Comparison of ENCODE assay signal across 24 cellular contexts in genomic region chr9:8473226-8473625, GRCh38.
"Had no signal": no experiment of that assay in that cellular context is flagged by ENCODE, and none has a peak within 500 bp of the region (broad histone marks: within the 10 kb centered on the region; RNA-seq: fewer than 3 reads in every experiment).

No MANE protein-coding gene starts in this region.

- ATAC-seq: naive thymus-derived CD8-positive, alpha-beta T cell; natural killer cell treated with Interleukin-12 subunit alpha and Interleukin-12 subunit beta and Interleukin-15 and Interleukin-18, amount 100 ng/mL, for 72 hours; pancreas; right lobe of liver; stimulated activated effector memory CD8-positive, alpha-beta T cell treated with anti-CD3 and anti-CD28 coated beads, Interleukin-12 subunit alpha, Interleukin-12 subunit beta, amount 100 ng/mL, for 72 hours; stimulated activated naive B cell treated with anti-CD40 and anti-IgM and Interleukin-4, amounts not matched to agents 10 μg/mL and 1 μg/mL and 100 μg/mL, for 72 hours had no signal

- H3K4me3 ChIP-seq: pancreas, prostate gland, right atrium auricular region, right lobe of liver, sigmoid colon, stomach, thoracic aorta, thyroid gland, tibial nerve, upper lobe of left lung, vagina had no signal

- H3K4me1 ChIP-seq: pancreas, prostate gland, right atrium auricular region, right lobe of liver, sigmoid colon, thyroid gland, tibial nerve, upper lobe of left lung, vagina had no signal

- H3K27me3 ChIP-seq: neutrophil, pancreas, right atrium auricular region, right lobe of liver, sigmoid colon, stomach, thyroid gland, tibial nerve, upper lobe of left lung, vagina had no signal

- DNase-seq: naive thymus-derived CD8-positive, alpha-beta T cell; nephron progenitor cell; pancreas; right lobe of liver; sigmoid colon; small intestine; stimulated activated CD4-positive, alpha-beta T cell treated with anti-CD3 and anti-CD28 coated beads, Interleukin-15, amount 100 ng/mL, for 24 hours; stimulated activated CD4-positive, alpha-beta T cell treated with anti-CD3 and anti-CD28 coated beads, Interleukin-2, amount 100 ng/mL, for 24 hours; stimulated activated CD4-positive, alpha-beta T cell treated with anti-CD3 and anti-CD28 coated beads, Interleukin-2, amount 100 ng/mL, for 48 hours; stimulated activated CD4-positive, alpha-beta T cell treated with anti-CD3 and anti-CD28 coated beads, Interleukin-4, amount 100 ng/mL, for 24 hours; stimulated activated naive B cell treated with anti-CD40 and anti-IgM and Interleukin-4, amounts not matched to agents 10 μg/mL and 1 μg/mL and 100 μg/mL, for 72 hours; stimulated activated naive CD4-positive, alpha-beta T cell treated with Interleukin-2 at 50 U/mL for 16 hours; stomach; thyroid gland; trophoblast cell; upper lobe of left lung had no signal

- H3K9me3 ChIP-seq: neutrophil, pancreas, prostate gland, right atrium auricular region, right lobe of liver, sigmoid colon, stomach, thoracic aorta, thyroid gland, tibial nerve, upper lobe of left lung, vagina had no signal

- H3K36me3 ChIP-seq: neutrophil, pancreas, prostate gland, right atrium auricular region, right lobe of liver, sigmoid colon, stomach, thoracic aorta, thyroid gland, tibial nerve, upper lobe of left lung, vagina had no signal

- H3K27ac ChIP-seq: neutrophil, pancreas, prostate gland, right atrium auricular region, right lobe of liver, sigmoid colon, stomach, thoracic aorta, thyroid gland, tibial nerve, upper lobe of left lung, vagina had no signal
